20 cellular contexts compared by ENCODE assay signal in the genomic region with DNA sequence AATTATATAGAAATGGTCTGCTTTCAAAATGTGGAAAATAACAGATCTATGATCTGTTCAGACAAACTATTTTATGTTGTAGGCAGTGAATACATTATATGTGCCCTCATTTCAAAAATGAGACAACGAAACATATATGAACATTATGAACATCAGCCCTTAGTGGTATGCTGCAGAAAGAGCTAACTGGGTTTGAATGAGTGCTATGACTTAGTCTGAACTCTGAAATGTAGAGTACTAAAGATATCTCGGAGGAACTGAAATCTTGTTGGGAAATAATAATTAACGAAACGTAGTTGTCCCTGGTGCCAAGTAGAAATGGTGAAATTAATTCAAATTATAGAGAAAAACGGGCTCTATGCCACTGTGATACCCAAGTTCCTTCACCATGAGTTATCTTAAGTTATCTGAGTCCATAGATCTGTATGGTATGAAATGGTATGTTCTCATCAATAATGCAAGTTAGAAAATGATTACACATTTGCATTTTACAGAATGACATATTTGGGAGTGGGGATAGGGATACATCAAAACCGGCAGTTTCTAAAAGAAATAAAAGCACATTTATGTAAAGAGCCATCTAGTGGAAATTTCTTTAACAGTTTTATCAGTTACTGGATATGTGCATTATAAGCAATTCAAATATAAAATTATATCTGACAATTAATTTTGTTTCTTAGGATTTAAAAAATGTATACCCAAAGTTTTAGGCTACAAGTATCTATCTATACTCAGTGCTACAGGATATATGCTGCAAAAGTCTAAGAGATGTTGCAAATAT. TPM values are rescaled to one million over a fixed set of nuclear protein-coding genes. Genes with fewer than 3 reads are reported as not detected.
A peak's percentile ranks its signal among the peaks of the same experiment; 100 is the strongest.
DNase-seq lines count a peak whose midpoint lies in the region; ATAC-seq, FAIRE-seq and TF ChIP-seq lines count a peak whose summit lies in the region.
"Had no signal": no experiment of that assay in that cellular context is flagged by ENCODE, and none has a peak within 500 bp of the region (broad histone marks: within the 10 kb centered on the region; RNA-seq: fewer than 3 reads in every experiment).

No MANE protein-coding gene starts in this region.

- no peaks in the 10 kb centered on the region for H3K27me3 ChIP-seq in SK-N-SH (ENCODE audit: insufficient read depth)
- H3K27me3 ChIP-seq: right atrium auricular region, tibial nerve had no signal

- intact Hi-C loops in CD14-positive monocyte (cut with micrococcal nuclease), result no loop called here

- no peaks in the 10 kb centered on the region for H3K9me3 ChIP-seq in SK-N-SH
- H3K9me3 ChIP-seq: lower lobe of right lung, right atrium auricular region, tibial nerve had no signal

- no peaks in the 10 kb centered on the region for H3F3A ChIP-seq in SK-N-SH (replicated peaks; ENCODE audit: insufficient read depth)

- peaks cover 4% of the 10 kb centered on the region for H3K4me1 Mint-ChIP-seq in CD14-positive monocyte
- no peaks in the 10 kb centered on the region for H3K4me1 Mint-ChIP-seq in activated naive CD4-positive, alpha-beta T cell treated with anti-CD3 and anti-CD28 coated beads, Interleukin-2, amount 10 ng/mL, durations not matched to agents 7 days and 5 days
- H3K4me1 Mint-ChIP-seq in stimulated activated naive B cell treated with anti-CD40 and anti-IgM and Interleukin-4, amounts not matched to agents 10 μg/mL and 1 μg/mL and 100 μg/mL, for 72 hours, result peaks cover 0 to 2% of the 10 kb centered on the region in 2 donors

- peaks cover 0 to 1% (median 0%) of the 10 kb centered on the region in 7 donors for H3K9me3 Mint-ChIP-seq in CD14-positive monocyte
- no peaks in the 10 kb centered on the region for H3K9me3 Mint-ChIP-seq in activated naive CD4-positive, alpha-beta T cell treated with anti-CD3 and anti-CD28 coated beads, Interleukin-2, amount 10 ng/mL, durations not matched to agents 7 days and 5 days
- no peaks in the 10 kb centered on the region for H3K9me3 Mint-ChIP-seq in stimulated activated naive B cell treated with anti-CD40 and anti-IgM and Interleukin-4, amounts not matched to agents 10 μg/mL and 1 μg/mL and 100 μg/mL, for 72 hours
- H3K9me3 Mint-ChIP-seq: activated T-cell treated with anti-CD3 and anti-CD28 coated beads, Interleukin-2, amount 50 U/mL, for 72 hours; natural killer cell treated with Interleukin-12 subunit alpha and Interleukin-12 subunit beta and Interleukin-15 and Interleukin-18, amount 100 ng/mL, for 72 hours had no signal

- no peak overlapping the region for H3K27ac Mint-ChIP-seq in CD14-positive monocyte
- H3K27ac Mint-ChIP-seq in activated naive CD4-positive, alpha-beta T cell treated with anti-CD3 and anti-CD28 coated beads, Interleukin-2, amount 10 ng/mL, durations not matched to agents 7 days and 5 days, result no peak overlapping the region
- no peak overlapping the region for H3K27ac Mint-ChIP-seq in stimulated activated naive B cell treated with anti-CD40 and anti-IgM and Interleukin-4, amounts not matched to agents 10 μg/mL and 1 μg/mL and 100 μg/mL, for 72 hours
- H3K27ac Mint-ChIP-seq: activated T-cell treated with anti-CD3 and anti-CD28 coated beads, Interleukin-2, amount 50 U/mL, for 72 hours; natural killer cell treated with Interleukin-12 subunit alpha and Interleukin-12 subunit beta and Interleukin-15 and Interleukin-18, amount 100 ng/mL, for 72 hours had no signal

- peaks cover 0 to 1% (median 1%) of the 10 kb centered on the region in 3 donors for H3K27me3 Mint-ChIP-seq in CD14-positive monocyte (ENCODE audit: low read depth in 3 of 3)
- no peaks in the 10 kb centered on the region for H3K27me3 Mint-ChIP-seq in activated naive CD4-positive, alpha-beta T cell treated with anti-CD3 and anti-CD28 coated beads, Interleukin-2, amount 10 ng/mL, durations not matched to agents 7 days and 5 days
- H3K27me3 Mint-ChIP-seq in stimulated activated naive B cell treated with anti-CD40 and anti-IgM and Interleukin-4, amounts not matched to agents 10 μg/mL and 1 μg/mL and 100 μg/mL, for 72 hours, result peaks cover 6 to 16% of the 10 kb centered on the region in 2 donors

- H3K27ac ChIP-seq in SK-N-SH (ENCODE audit: low read depth in 2 of 2, low read length in 1 of 2), result no peak overlapping the region
- H3K27ac ChIP-seq: coronary artery, lower lobe of right lung, right atrium auricular region, tibial nerve had no signal

- H3K4me3 ChIP-seq in SK-N-SH (ENCODE audit: low read depth in 2 of 2, low read length in 1 of 2), result no peak overlapping the region
- H3K4me3 ChIP-seq: coronary artery, lower lobe of right lung, right atrium auricular region, tibial nerve had no signal

- no peak for DNase-seq in CD14-positive monocyte (ENCODE audit: low spot score)
- DNase-seq in SK-N-SH, result no peak
- DNase-seq in GM03348 (ENCODE audit: low spot score), result no peak
- no peak for DNase-seq in stimulated activated CD4-positive, alpha-beta T cell treated with anti-CD3 and anti-CD28 coated beads, Interleukin-4, amount 100 ng/mL, for 24 hours
- DNase-seq in activated naive CD4-positive, alpha-beta T cell treated with anti-CD3 and anti-CD28 coated beads, Interleukin-2, amount 10 ng/mL, durations not matched to agents 7 days and 5 days, result no peak
- DNase-seq in stimulated activated naive B cell treated with anti-CD40 and anti-IgM and Interleukin-4, amounts not matched to agents 10 μg/mL and 1 μg/mL and 100 μg/mL, for 72 hours, result no peak
- DNase-seq: activated T-cell treated with anti-CD3 and anti-CD28 coated beads, Interleukin-2, amount 50 U/mL, for 72 hours; amygdala; GF-D8; lower lobe of right lung; NCI-H1417; NCI-H345; stimulated activated CD4-positive, alpha-beta T cell treated with anti-CD3 and anti-CD28 coated beads, Interleukin-1b, Interleukin-23, amount 100 ng/mL, for 48 hours had no signal

- no peaks in the 10 kb centered on the region for H3K4me1 ChIP-seq in SK-N-SH (ENCODE audit: control insufficient read depth in 1 of 2, insufficient read depth in 2 of 2, low read depth in 1 of 2, low read length in 1 of 2)
- H3K4me1 ChIP-seq: lower lobe of right lung, right atrium auricular region, tibial nerve had no signal

- peak; percentile 10; the same call in 1 of the 2 replicates for TF ChIP-seq RAD21 in Ishikawa (IDR thresholded peaks at IDR 0.05; ENCODE audit: low read depth)
- TF ChIP-seq RAD21 in SK-N-SH (IDR thresholded peaks at IDR 0.05; ENCODE audit: low read length), result peak; percentile 26; the same call in 1 of the 2 replicates

- CTCF ChIA-PET in SK-N-SH (lab: Yijun Ruan, JAX), result interaction anchor here (1.1 to 1.6 kb wide), 4 partner anchors 9 to 27 kb away, joined by 3 to 6 read pairs (median 3); partner anchors contain the start of genes C18orf54 and STARD6
- CTCF ChIA-PET in activated naive CD4-positive, alpha-beta T cell treated with anti-CD3 and anti-CD28 coated beads, Interleukin-2, amount 10 ng/mL, durations not matched to agents 7 days and 5 days (lab: Charles Lee), result interaction anchor here (0.8 to 1.6 kb wide), 3 partner anchors 12 to 108 kb away, joined by 3 to 9 read pairs (median 3); no protein-coding TSS in a partner anchor

- no peaks in the 10 kb centered on the region for H3K9me2 ChIP-seq in SK-N-SH

- H2AFZ ChIP-seq in SK-N-SH (ENCODE audit: low read depth), result no peak overlapping the region

- H3K4me3 Mint-ChIP-seq in CD14-positive monocyte, result no peak overlapping the region
- H3K4me3 Mint-ChIP-seq in activated naive CD4-positive, alpha-beta T cell treated with anti-CD3 and anti-CD28 coated beads, Interleukin-2, amount 10 ng/mL, durations not matched to agents 7 days and 5 days, result no peak overlapping the region
- no peak overlapping the region for H3K4me3 Mint-ChIP-seq in stimulated activated naive B cell treated with anti-CD40 and anti-IgM and Interleukin-4, amounts not matched to agents 10 μg/mL and 1 μg/mL and 100 μg/mL, for 72 hours
- H3K4me3 Mint-ChIP-seq: activated T-cell treated with anti-CD3 and anti-CD28 coated beads, Interleukin-2, amount 50 U/mL, for 72 hours; natural killer cell treated with Interleukin-12 subunit alpha and Interleukin-12 subunit beta and Interleukin-15 and Interleukin-18, amount 100 ng/mL, for 72 hours had no signal

- H3K4me2 ChIP-seq in SK-N-SH, result no peak overlapping the region

- H3K9ac ChIP-seq in SK-N-SH, result no peak overlapping the region

- no peak for TF ChIP-seq EP300 in Ishikawa (IDR thresholded peaks at IDR 0.05; ENCODE audit: borderline replicate concordance)
- no peak for TF ChIP-seq EP300 in SK-N-SH (IDR thresholded peaks at IDR 0.05; ENCODE audit: borderline replicate concordance in 1 of 2, low read depth in 1 of 2, low read length in 1 of 2)

- 34% methylated on average over 6 of the region's 6 CpGs for WGBS in SK-N-SH (ENCODE audit: low lambda C conversion rate)

- no peaks in the 10 kb centered on the region for H3K36me3 ChIP-seq in SK-N-SH (replicated peaks in 1 of 2; ENCODE audit: control insufficient read depth in 1 of 2, insufficient read depth in 2 of 2, low read length in 1 of 2)
- H3K36me3 ChIP-seq: lower lobe of right lung, right atrium auricular region, tibial nerve had no signal

- no peak for ATAC-seq in stimulated activated naive B cell treated with anti-CD40 and anti-IgM and Interleukin-4, amounts not matched to agents 10 μg/mL and 1 μg/mL and 100 μg/mL, for 72 hours (replicated peaks)
- ATAC-seq: activated T-cell treated with anti-CD3 and anti-CD28 coated beads, Interleukin-2, amount 50 U/mL, for 72 hours; lower lobe of right lung; natural killer cell treated with Interleukin-12 subunit alpha and Interleukin-12 subunit beta and Interleukin-15 and Interleukin-18, amount 100 ng/mL, for 72 hours had no signal

- POLR2A ChIA-PET in SK-N-SH (lab: Yijun Ruan, JAX), result no interaction called here

- peak; percentile 96 for FAIRE-seq in islet of Langerhans (lab: Jason Lieb, UNC)
- FAIRE-seq: RCC 7860 had no signal

- no peaks in the 10 kb centered on the region for H4K20me1 ChIP-seq in SK-N-SH (ENCODE audit: insufficient read depth)

- TF ChIP-seq CTCF in CD14-positive monocyte (IDR thresholded peaks at IDR 0.05) (peak; percentile 13), SK-N-SH (IDR thresholded peaks at IDR 0.05) (peak; percentile 46)

- no peaks in the 10 kb centered on the region for H3K36me3 Mint-ChIP-seq in CD14-positive monocyte
- no peaks in the 10 kb centered on the region for H3K36me3 Mint-ChIP-seq in activated naive CD4-positive, alpha-beta T cell treated with anti-CD3 and anti-CD28 coated beads, Interleukin-2, amount 10 ng/mL, durations not matched to agents 7 days and 5 days
- H3K36me3 Mint-ChIP-seq in stimulated activated naive B cell treated with anti-CD40 and anti-IgM and Interleukin-4, amounts not matched to agents 10 μg/mL and 1 μg/mL and 100 μg/mL, for 72 hours, result peaks cover 0 to under 1% of the 10 kb centered on the region in 2 donors
- H3K36me3 Mint-ChIP-seq: natural killer cell treated with Interleukin-12 subunit alpha and Interleukin-12 subunit beta and Interleukin-15 and Interleukin-18, amount 100 ng/mL, for 72 hours had no signal

- H3K79me2 ChIP-seq in SK-N-SH (ENCODE audit: insufficient read depth), result no peaks in the 10 kb centered on the region

RNA-seq across cellular contexts. Expression of gene STARD6, which starts 26.7 kb away (rescaled TPM):
- not detected for polyA plus RNA-seq in CD14-positive monocyte
- not detected in 2 replicates for polyA plus RNA-seq in SK-N-SH (2012; rRNA removed)
- 0.01 and 0.12 TPM in 2 replicates for polyA plus RNA-seq in SK-N-SH (2012; cell fraction: cytosol; rRNA removed)
- polyA plus RNA-seq in SK-N-SH (2012; cell fraction: nucleus; rRNA removed), result not detected in 2 replicates

RNA-seq across cellular contexts. Expression of gene C18orf54, which starts 26.7 kb away (rescaled TPM):
- polyA plus RNA-seq in CD14-positive monocyte, result under 1 TPM; 0.14 to 0.38 TPM
- 0.68 and 0.76 TPM in 2 replicates for polyA plus RNA-seq in SK-N-SH (2012; rRNA removed)
- 1.4 TPM in 2 replicates for polyA plus RNA-seq in SK-N-SH (2012; cell fraction: cytosol; rRNA removed)
- polyA plus RNA-seq in SK-N-SH (2012; cell fraction: nucleus; rRNA removed), result 0.41 and 1.0 TPM in 2 replicates
